ENCODE assay signal across 23 cellular contexts in genomic region chr21:36282568-36283230, GRCh38. TPM values are rescaled to one million over a fixed set of nuclear protein-coding genes. Genes with fewer than 3 reads are reported as not detected.
DNase-seq lines count a peak whose midpoint lies in the region; ATAC-seq and TF ChIP-seq lines count a peak whose summit lies in the region.
"Had no signal": no experiment of that assay in that cellular context is flagged by ENCODE, and none has a peak within 500 bp of the region (broad histone marks: within the 10 kb centered on the region; RNA-seq: fewer than 3 reads in every experiment).

No MANE protein-coding gene starts in this region.

- H3F3A ChIP-seq in OCI-LY1 (ENCODE audit: insufficient read depth, low read length): peaks cover under 1% of the 10 kb centered on the region; the same call in 1 of the 2 replicates

- no peaks in the 10 kb centered on the region for H3K27me3 Mint-ChIP-seq in activated naive CD4-positive, alpha-beta T cell treated with anti-CD3 and anti-CD28 coated beads for 36 hours (ENCODE audit: low read depth)
- H3K27me3 Mint-ChIP-seq in activated naive CD4-positive, alpha-beta T cell treated with anti-CD3 and anti-CD28 coated beads, Interleukin-2, amount 10 ng/mL, durations not matched to agents 7 days and 5 days: no peaks in the 10 kb centered on the region
- no peaks in the 10 kb centered on the region for H3K27me3 Mint-ChIP-seq in stimulated activated naive B cell treated with anti-CD40 and anti-IgM and Interleukin-4, amounts not matched to agents 10 μg/mL and 1 μg/mL and 100 μg/mL, for 72 hours
- H3K27me3 Mint-ChIP-seq: activated CD8-positive, alpha-beta T cell treated with anti-CD3 and anti-CD28 coated beads for 36 hours; CD8-positive, alpha-beta memory T cell had no signal

- H3K36me3 Mint-ChIP-seq in activated naive CD4-positive, alpha-beta T cell treated with anti-CD3 and anti-CD28 coated beads for 36 hours (ENCODE audit: low read depth): peaks cover 10% of the 10 kb centered on the region
- H3K36me3 Mint-ChIP-seq in activated naive CD4-positive, alpha-beta T cell treated with anti-CD3 and anti-CD28 coated beads, Interleukin-2, amount 10 ng/mL, durations not matched to agents 7 days and 5 days: peaks cover 35% of the 10 kb centered on the region
- H3K36me3 Mint-ChIP-seq in stimulated activated naive B cell treated with anti-CD40 and anti-IgM and Interleukin-4, amounts not matched to agents 10 μg/mL and 1 μg/mL and 100 μg/mL, for 72 hours: peaks cover 27 to 40% of the 10 kb centered on the region in 2 donors

- in situ Hi-C loops in mammary epithelial cell (cut with MboI; ENCODE audit: low sequenced_read_pairs in 2 of 2) (no loop called here), GM13977 (cut with MboI; ENCODE audit: low pct_unique_long_range_greater_than_20kb, low sequenced_read_pairs, unreplicated experiment) (no loop called here)

- H3K9me2 ChIP-seq in OCI-LY1 (ENCODE audit: low read depth, low read length): no peaks in the 10 kb centered on the region

- H3K9ac ChIP-seq in OCI-LY1 (ENCODE audit: low read length) (peak overlapping the region; percentile 28; the same call in 1 of the 2 replicates), mammary epithelial cell (ENCODE audit: insufficient read depth, low read length) (no peak overlapping the region)

- H3K4me3 ChIP-seq in OCI-LY1 (ENCODE audit: low read depth, low read length, poor library complexity, severe bottlenecking) (no peak overlapping the region), mammary epithelial cell (replicated peaks in 1 of 3; ENCODE audit: insufficient read depth in 1 of 3, low read depth in 2 of 3, low read length in 3 of 3) (no peak overlapping the region)
- H3K4me3 ChIP-seq: HAP-1, hepatocyte, transverse colon had no signal

- H3K79me2 ChIP-seq in OCI-LY1 (ENCODE audit: insufficient read depth, low read length) (no peaks in the 10 kb centered on the region), mammary epithelial cell (ENCODE audit: insufficient read depth, low read length) (no peaks in the 10 kb centered on the region)
- H3K79me2 ChIP-seq: hepatocyte had no signal

- H3K27ac ChIP-seq in OCI-LY1 (ENCODE audit: low read depth, low read length, poor library complexity, severe bottlenecking) (peak overlapping the region; percentile 64), mammary epithelial cell (ENCODE audit: insufficient read depth, low read depth, low read length) (no peak overlapping the region)
- H3K27ac ChIP-seq: hepatocyte had no signal

- dilution Hi-C loops in mammary epithelial cell (cut with HindIII; ENCODE audit: low sequenced_read_pairs): no loop called here

- H3K4me1 ChIP-seq in OCI-LY1 (ENCODE audit: insufficient read depth, low read length, severe bottlenecking): peaks cover 32% of the 10 kb centered on the region
- no peaks in the 10 kb centered on the region for H3K4me1 ChIP-seq in mammary epithelial cell (ENCODE audit: insufficient read depth, low read length)
- H3K4me1 ChIP-seq: HAP-1 had no signal

- H3K4me3 Mint-ChIP-seq in activated naive CD4-positive, alpha-beta T cell treated with anti-CD3 and anti-CD28 coated beads for 36 hours: no peak overlapping the region
- no peak overlapping the region for H3K4me3 Mint-ChIP-seq in activated naive CD4-positive, alpha-beta T cell treated with anti-CD3 and anti-CD28 coated beads, Interleukin-2, amount 10 ng/mL, durations not matched to agents 7 days and 5 days
- peak overlapping the region in 1 of 2 donors; percentile 10 for H3K4me3 Mint-ChIP-seq in stimulated activated naive B cell treated with anti-CD40 and anti-IgM and Interleukin-4, amounts not matched to agents 10 μg/mL and 1 μg/mL and 100 μg/mL, for 72 hours
- H3K4me3 Mint-ChIP-seq: activated CD8-positive, alpha-beta T cell treated with anti-CD3 and anti-CD28 coated beads for 36 hours; CD8-positive, alpha-beta memory T cell had no signal

- intact Hi-C loops in activated naive CD4-positive, alpha-beta T cell treated with anti-CD3 and anti-CD28 coated beads for 36 hours (cut with micrococcal nuclease): no loop called here
- intact Hi-C loops in mammary epithelial cell (cut with micrococcal nuclease): no loop called here

- H2AFZ ChIP-seq in OCI-LY1 (ENCODE audit: low read length) (no peak overlapping the region), mammary epithelial cell (ENCODE audit: low read depth, low read length) (no peak overlapping the region)
- H2AFZ ChIP-seq: hepatocyte had no signal

- H3K9me3 ChIP-seq in OCI-LY1 (ENCODE audit: low read length) (no peaks in the 10 kb centered on the region), mammary epithelial cell (replicated peaks; ENCODE audit: insufficient read depth, low read length) (no peaks in the 10 kb centered on the region)
- H3K9me3 ChIP-seq: HAP-1, transverse colon had no signal

- peaks cover 5% of the 10 kb centered on the region for H3K4me1 Mint-ChIP-seq in activated naive CD4-positive, alpha-beta T cell treated with anti-CD3 and anti-CD28 coated beads for 36 hours (ENCODE audit: low read depth)
- peaks cover 9% of the 10 kb centered on the region for H3K4me1 Mint-ChIP-seq in activated naive CD4-positive, alpha-beta T cell treated with anti-CD3 and anti-CD28 coated beads, Interleukin-2, amount 10 ng/mL, durations not matched to agents 7 days and 5 days
- H3K4me1 Mint-ChIP-seq in stimulated activated naive B cell treated with anti-CD40 and anti-IgM and Interleukin-4, amounts not matched to agents 10 μg/mL and 1 μg/mL and 100 μg/mL, for 72 hours: peaks cover 9 to 20% of the 10 kb centered on the region in 2 donors

- no TSS peak for BruUV-seq in mammary epithelial cell (replicated peaks; lab: Mats Ljungman, UMichigan)

- no peak overlapping the region for H3K27ac Mint-ChIP-seq in activated naive CD4-positive, alpha-beta T cell treated with anti-CD3 and anti-CD28 coated beads for 36 hours
- no peak overlapping the region for H3K27ac Mint-ChIP-seq in activated naive CD4-positive, alpha-beta T cell treated with anti-CD3 and anti-CD28 coated beads, Interleukin-2, amount 10 ng/mL, durations not matched to agents 7 days and 5 days
- H3K27ac Mint-ChIP-seq in stimulated activated naive B cell treated with anti-CD40 and anti-IgM and Interleukin-4, amounts not matched to agents 10 μg/mL and 1 μg/mL and 100 μg/mL, for 72 hours: peak overlapping the region; percentile 56
- H3K27ac Mint-ChIP-seq: activated CD8-positive, alpha-beta T cell treated with anti-CD3 and anti-CD28 coated beads for 36 hours had no signal

- H3K9me3 Mint-ChIP-seq in activated naive CD4-positive, alpha-beta T cell treated with anti-CD3 and anti-CD28 coated beads for 36 hours: no peaks in the 10 kb centered on the region
- no peaks in the 10 kb centered on the region for H3K9me3 Mint-ChIP-seq in activated naive CD4-positive, alpha-beta T cell treated with anti-CD3 and anti-CD28 coated beads, Interleukin-2, amount 10 ng/mL, durations not matched to agents 7 days and 5 days
- H3K9me3 Mint-ChIP-seq in stimulated activated naive B cell treated with anti-CD40 and anti-IgM and Interleukin-4, amounts not matched to agents 10 μg/mL and 1 μg/mL and 100 μg/mL, for 72 hours: no peaks in the 10 kb centered on the region
- H3K9me3 Mint-ChIP-seq: activated CD8-positive, alpha-beta T cell treated with anti-CD3 and anti-CD28 coated beads for 36 hours; CD8-positive, alpha-beta memory T cell had no signal

- no peaks in the 10 kb centered on the region for H3K27me3 ChIP-seq in OCI-LY1 (ENCODE audit: insufficient read depth, low read length)
- no peaks in the 10 kb centered on the region for H3K27me3 ChIP-seq in mammary epithelial cell (ENCODE audit: insufficient read depth, low read length)
- H3K27me3 ChIP-seq: hepatocyte, transverse colon had no signal

- peaks cover 6% of the 10 kb centered on the region; the same call in 1 of the 2 replicates for H3K36me3 ChIP-seq in OCI-LY1 (ENCODE audit: insufficient read depth, low read length)
- no peaks in the 10 kb centered on the region for H3K36me3 ChIP-seq in mammary epithelial cell (ENCODE audit: insufficient read depth, low read length)
- H3K36me3 ChIP-seq: HAP-1 had no signal

- TF ChIP-seq CTCF in OCI-LY1 (IDR thresholded peaks at IDR 0.05; ENCODE audit: low read length) (no peak), mammary epithelial cell (conservative IDR thresholded peaks at IDR 0.05 in 1 of 2, IDR thresholded peaks at IDR 0.05 in 1 of 2; ENCODE audit: extremely low read depth in 1 of 2, insufficient read depth in 1 of 2, low read depth in 1 of 2, low read length in 2 of 2) (no peak), GM13977 (IDR thresholded peaks at IDR 0.05; ENCODE audit: extremely low read depth, insufficient read depth, missing control alignments) (no peak)

- no peaks in the 10 kb centered on the region for H4K20me1 ChIP-seq in OCI-LY1 (ENCODE audit: insufficient read depth, low read length)
- H4K20me1 ChIP-seq in mammary epithelial cell (ENCODE audit: insufficient read depth, low read length): no peaks in the 10 kb centered on the region

- CTCF ChIA-PET in activated naive CD4-positive, alpha-beta T cell treated with anti-CD3 and anti-CD28 coated beads for 36 hours (lab: Charles Lee): no interaction called here
- CTCF ChIA-PET in activated naive CD4-positive, alpha-beta T cell treated with anti-CD3 and anti-CD28 coated beads, Interleukin-2, amount 10 ng/mL, durations not matched to agents 7 days and 5 days (lab: Charles Lee): no interaction called here
- CTCF ChIA-PET in mammary epithelial cell (lab: Charles Lee; ENCODE audit: low non-redundant PET): no interaction called here

- peak; percentile 10 for DNase-seq in activated naive CD4-positive, alpha-beta T cell treated with anti-CD3 and anti-CD28 coated beads for 36 hours
- no peak for DNase-seq in activated naive CD4-positive, alpha-beta T cell treated with anti-CD3 and anti-CD28 coated beads, Interleukin-2, amount 10 ng/mL, durations not matched to agents 7 days and 5 days
- DNase-seq in mammary epithelial cell (peak; percentile 21), GM13977 (ENCODE audit: low spot score) (no peak), NCI-H526 treated with DMSO at 0.1 percent for 48 hours (lab: John Stamatoyannopoulos, UW) (no peak)
- no peak for DNase-seq in stimulated activated naive B cell treated with anti-CD40 and anti-IgM and Interleukin-4, amounts not matched to agents 10 μg/mL and 1 μg/mL and 100 μg/mL, for 72 hours
- DNase-seq: activated CD8-positive, alpha-beta T cell treated with anti-CD3 and anti-CD28 coated beads for 36 hours; activated effector memory CD4-positive, alpha-beta T cell treated with anti-CD3 and anti-CD28 coated beads, Interleukin-2, amount 50 U/mL, for 16 hours; CD8-positive, alpha-beta memory T cell; dermis blood vessel endothelial cell; erythroblast; KG1; NCI-H1694 treated with DMSO at 0.1 percent for 48 hours; NCI-H446; nucleus accumbens; OCI-M1; stimulated activated CD4-positive, alpha-beta T cell treated with anti-CD3 and anti-CD28 coated beads, Interleukin-4, amount 100 ng/mL, for 24 hours; transverse colon had no signal

- ATAC-seq in stimulated activated naive B cell treated with anti-CD40 and anti-IgM and Interleukin-4, amounts not matched to agents 10 μg/mL and 1 μg/mL and 100 μg/mL, for 72 hours (replicated peaks): peak; percentile 38 to 67
- ATAC-seq in HG03025 (IDR thresholded peaks at IDR 0.05; ENCODE audit: low FRiP score, unreplicated experiment): no peak
- ATAC-seq: activated CD8-positive, alpha-beta T cell treated with anti-CD3 and anti-CD28 coated beads for 36 hours; SK-N-SH treated with all-trans-retinoic acid at 6 μM for 48 hours had no signal

- 86% methylated on average over 10 of the region's 10 CpGs for WGBS in mammary epithelial cell (ENCODE audit: low coverage, missing lambda C conversion rate)

- H3K4me2 ChIP-seq in OCI-LY1 (ENCODE audit: low read length): no peak overlapping the region
- H3K4me2 ChIP-seq in mammary epithelial cell (ENCODE audit: insufficient read depth, low read depth, low read length): no peak overlapping the region
- H3K4me2 ChIP-seq: hepatocyte had no signal

RNA-seq across cellular contexts. Expression of gene MORC3, which starts 37.3 kb away (rescaled TPM):
- total RNA-seq in activated naive CD4-positive, alpha-beta T cell treated with anti-CD3 and anti-CD28 coated beads for 36 hours: 10 to 100 TPM; 26.7 to 28.6 TPM
- total RNA-seq in mammary epithelial cell: 10 to 100 TPM; 32.3 to 44.2 TPM
- polyA plus RNA-seq in mammary epithelial cell: 11.9 TPM
- 14.8 TPM for polyA minus RNA-seq in mammary epithelial cell

Comparison
In these comparisons a context has a peak if more than half of its experiments do, and no peak if none do; other contexts are left out.
1. DNase-seq: peak in activated naive CD4-positive, alpha-beta T cell treated with anti-CD3 and anti-CD28 coated beads for 36 hours (single experiment) and mammary epithelial cell (single experiment); none in activated naive CD4-positive, alpha-beta T cell treated with anti-CD3 and anti-CD28 coated beads, Interleukin-2, amount 10 ng/mL, durations not matched to agents 7 days and 5 days (single experiment), stimulated activated naive B cell treated with anti-CD40 and anti-IgM and Interleukin-4, amounts not matched to agents 10 μg/mL and 1 μg/mL and 100 μg/mL, for 72 hours (single experiment), GM13977 (single experiment) and NCI-H526 treated with DMSO at 0.1 percent for 48 hours (single experiment).